ENCODE assay signal across 18 cellular contexts in genomic region chr1:9731561-9731960, GRCh38.
DNase-seq lines count a peak whose midpoint lies in the region; ATAC-seq and TF ChIP-seq lines count a peak whose summit lies in the region.
"Had no signal": no experiment of that assay in that cellular context is flagged by ENCODE, and none has a peak within 500 bp of the region (broad histone marks: within the 10 kb centered on the region; RNA-seq: fewer than 3 reads in every experiment).

No MANE protein-coding gene starts in this region.

- no peak overlapping the region for H3K4me3 ChIP-seq in spleen
- H3K4me3 ChIP-seq: colonic mucosa, gastrocnemius medialis, prostate gland had no signal

- intact Hi-C loops in spleen (cut with DNase I; ENCODE audit: low total_unique reads), result no loop called here

- H3K4me1 ChIP-seq in spleen, result peaks cover 0 to 74% (median 29%) of the 10 kb centered on the region in 6 donors
- H3K4me1 ChIP-seq: colonic mucosa, gastrocnemius medialis, prostate gland had no signal

- TF ChIP-seq CTCF in GM20000 (IDR thresholded peaks at IDR 0.05; ENCODE audit: extremely low read depth, missing control alignments) (no peak), chondrocyte (IDR thresholded peaks at IDR 0.05) (no peak), spleen (IDR thresholded peaks at IDR 0.05 in 8 of 11, conservative IDR thresholded peaks at IDR 0.05 in 3 of 11) (no peak)

- H3K27ac ChIP-seq in spleen, result peak overlapping the region in 3 of 8 donors; percentile 74 to 84 (median 76)
- H3K27ac ChIP-seq: colonic mucosa, gastrocnemius medialis, prostate gland had no signal

- H3K9me3 Mint-ChIP-seq in activated T-cell treated with anti-CD3 and anti-CD28 coated beads, Interleukin-2, amount 50 U/mL, for 72 hours, result no peaks in the 10 kb centered on the region
- no peaks in the 10 kb centered on the region for H3K9me3 Mint-ChIP-seq in chondrocyte (ENCODE audit: low read depth)
- H3K9me3 Mint-ChIP-seq: activated T-helper 17 cell treated with anti-CD3 and anti-CD28 coated beads, Interleukin-2, amount 50 U/mL, for 72 hours had no signal

- 90 to 97% (median 95%) methylated on average over 16 to 18 of the region's 18 CpGs for WGBS in spleen, 5 donors

- DNase-seq in activated T-cell treated with anti-CD3 and anti-CD28 coated beads, Interleukin-2, amount 50 U/mL, for 72 hours, result no peak
- no peak for DNase-seq in activated T-cell treated with anti-CD3 and anti-CD28 coated beads, Interleukin-2, amount 50 U/mL, for 48 hours
- DNase-seq in GM20000 (ENCODE audit: low spot score) (peak; percentile 9), chondrocyte (ENCODE audit: low spot score) (peak; percentile 80), spleen (peak; percentile 82), NCI-H446 treated with DMSO at 0.1 percent for 48 hours (lab: John Stamatoyannopoulos, UW) (no peak), NCI-H2171 (lab: John Stamatoyannopoulos, UW) (no peak)
- DNase-seq: activated CD4-positive, alpha-beta T cell treated with anti-CD3 and anti-CD28 coated beads for 48 hours; Calu3; colonic mucosa; gastrocnemius medialis; NCI-H187 treated with DMSO at 0.1 percent for 48 hours; NCI-H69; OCI-M1; stimulated activated CD4-positive, alpha-beta T cell treated with anti-CD3 and anti-CD28 coated beads, Interleukin-12 subunit alpha, Interleukin-12 subunit beta, amount 100 ng/mL, for 4 hours had no signal

- peaks cover 66% of the 10 kb centered on the region for H3K4me1 Mint-ChIP-seq in activated T-cell treated with anti-CD3 and anti-CD28 coated beads, Interleukin-2, amount 50 U/mL, for 72 hours (ENCODE audit: low read depth)
- no peaks in the 10 kb centered on the region for H3K4me1 Mint-ChIP-seq in chondrocyte (ENCODE audit: low read depth)

- H3K27ac Mint-ChIP-seq in activated T-cell treated with anti-CD3 and anti-CD28 coated beads, Interleukin-2, amount 50 U/mL, for 72 hours, result peak overlapping the region; percentile 12
- no peak overlapping the region for H3K27ac Mint-ChIP-seq in chondrocyte (ENCODE audit: unreplicated experiment)

- H3K27me3 ChIP-seq in spleen (replicated peaks in 1 of 7), result no peaks in the 10 kb centered on the region
- H3K27me3 ChIP-seq: colonic mucosa, gastrocnemius medialis had no signal

- H3K36me3 Mint-ChIP-seq in activated T-cell treated with anti-CD3 and anti-CD28 coated beads, Interleukin-2, amount 50 U/mL, for 72 hours (ENCODE audit: insufficient read depth in 2 of 2), result peaks cover 14 to 56% of the 10 kb centered on the region in 2 donors
- peaks cover 54% of the 10 kb centered on the region for H3K36me3 Mint-ChIP-seq in chondrocyte (ENCODE audit: low read depth)

- ATAC-seq in activated T-cell treated with anti-CD3 and anti-CD28 coated beads, Interleukin-2, amount 50 U/mL, for 72 hours (replicated peaks in 1 of 2), result no peak
- no peak for ATAC-seq in GM18511 (IDR thresholded peaks at IDR 0.05; ENCODE audit: unreplicated experiment)
- ATAC-seq: activated T-helper 17 cell treated with anti-CD3 and anti-CD28 coated beads, Interleukin-2, amount 50 U/mL, for 72 hours; gastrocnemius medialis had no signal

- TF ChIP-seq POLR2A in spleen (IDR thresholded peaks at IDR 0.05), result no peak

- no peaks in the 10 kb centered on the region for H3K9me3 ChIP-seq in spleen
- H3K9me3 ChIP-seq: colonic mucosa, gastrocnemius medialis, prostate gland had no signal

- no peaks in the 10 kb centered on the region for H3K27me3 Mint-ChIP-seq in activated T-cell treated with anti-CD3 and anti-CD28 coated beads, Interleukin-2, amount 50 U/mL, for 72 hours (ENCODE audit: low read depth)
- no peaks in the 10 kb centered on the region for H3K27me3 Mint-ChIP-seq in chondrocyte (ENCODE audit: low read depth)
- H3K27me3 Mint-ChIP-seq: activated T-helper 17 cell treated with anti-CD3 and anti-CD28 coated beads, Interleukin-2, amount 50 U/mL, for 72 hours had no signal

- peaks cover 2 to 100% (median 99%) of the 10 kb centered on the region in 6 donors for H3K36me3 ChIP-seq in spleen

- no peak overlapping the region for H3K4me3 Mint-ChIP-seq in activated T-cell treated with anti-CD3 and anti-CD28 coated beads, Interleukin-2, amount 50 U/mL, for 72 hours
- H3K4me3 Mint-ChIP-seq in chondrocyte (ENCODE audit: unreplicated experiment), result no peak overlapping the region

Comparison
In these comparisons a context has a peak if more than half of its experiments do, and no peak if none do; other contexts are left out.
1. DNase-seq: peak in GM20000 (single experiment), chondrocyte (single experiment) and spleen (single experiment); none in activated T-cell treated with anti-CD3 and anti-CD28 coated beads, Interleukin-2, amount 50 U/mL, for 72 hours (0 of 2), activated T-cell treated with anti-CD3 and anti-CD28 coated beads, Interleukin-2, amount 50 U/mL, for 48 hours (0 of 2), NCI-H446 treated with DMSO at 0.1 percent for 48 hours (single experiment) and NCI-H2171 (single experiment).